In the genomic region with DNA sequence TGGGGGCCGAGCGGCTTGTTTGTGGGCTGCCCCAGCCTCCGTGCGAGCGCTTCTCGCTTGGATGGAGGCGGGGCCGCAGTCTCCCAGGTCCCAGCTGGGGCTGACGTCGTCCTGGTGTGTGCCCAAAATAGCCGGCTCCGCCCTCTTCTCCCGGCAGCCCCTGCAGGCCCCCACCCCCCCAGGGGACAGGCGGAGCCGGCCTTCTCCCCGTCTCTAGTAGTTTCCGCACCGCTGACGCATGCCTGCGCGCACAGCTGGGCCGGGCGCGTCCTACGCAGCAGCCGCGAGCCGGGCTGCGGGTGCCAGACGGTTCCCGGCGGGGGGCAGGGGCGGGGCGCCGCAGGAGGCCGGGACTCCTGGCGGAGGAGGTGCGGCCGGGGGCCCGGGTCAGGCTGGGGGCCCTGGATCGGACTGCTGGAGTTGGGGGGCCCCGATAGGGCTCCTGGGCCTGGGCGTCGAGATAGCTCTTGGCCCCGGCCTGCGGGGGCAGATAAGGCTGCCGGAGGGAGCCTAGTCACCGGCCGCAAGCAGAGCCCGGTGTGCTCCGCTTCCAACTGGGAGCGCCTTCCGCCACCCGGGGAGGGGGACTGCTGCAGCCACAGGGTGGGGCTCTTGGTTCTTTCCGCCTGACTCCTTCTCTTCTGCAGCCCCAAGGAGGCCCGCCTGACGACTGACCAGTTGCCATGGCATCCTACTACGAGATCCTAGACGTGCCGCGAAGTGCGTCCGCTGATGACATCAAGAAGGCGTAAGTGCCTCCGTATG, we compare ENCODE assay signal across 8 cellular contexts. TPM values are rescaled to one million over a fixed set of nuclear protein-coding genes. Genes with fewer than 3 reads are reported as not detected.
DNase-seq lines count a peak whose midpoint lies in the region; TF ChIP-seq lines count a peak whose summit lies in the region.

Gene DNAJB2 (plus strand): TSS at position 216 of the 765 bp plus-strand sequence. CDS start 468 bp downstream, at position 684.

- H3K36me3 ChIP-seq in neuron (ENCODE audit: insufficient read depth, low read length) (peaks cover 10% of the 10 kb centered on the region), subcutaneous abdominal adipose tissue (ENCODE audit: control insufficient read depth in 5 of 5, insufficient read depth in 5 of 5, low read length in 5 of 5) (peaks cover 0 to 41% (median 38%) of the 10 kb centered on the region in 5 donors)

- H3K27me3 ChIP-seq in neuron (ENCODE audit: insufficient read depth, low read length) (peaks cover 1% of the 10 kb centered on the region), subcutaneous abdominal adipose tissue (ENCODE audit: control insufficient read depth in 5 of 5, insufficient read depth in 4 of 5, low read length in 5 of 5) (no peaks in the 10 kb centered on the region)

- peak within 1 kb of the TSS; percentile 31 for H2AFZ ChIP-seq in neuron (ENCODE audit: low read depth, low read length)

- no peaks in the 10 kb centered on the region for H3K9me3 ChIP-seq in neuron (ENCODE audit: low read length)
- H3K9me3 ChIP-seq in subcutaneous abdominal adipose tissue (ENCODE audit: control insufficient read depth in 5 of 5, low read length in 5 of 5): no peaks in the 10 kb centered on the region

- POLR2A ChIA-PET in HEK293T (lab: Yijun Ruan, JAX): interaction anchor here (0.6 to 2.7 kb wide), 9 partner anchors 10 to 72 kb away, joined by 3 to 22 read pairs (median 5); partner anchors contain the start of genes GLB1L and STK16

- CTCF ChIA-PET in HEK293T (lab: Yijun Ruan, JAX): interaction anchor here (1.4 to 5.2 kb wide), 3 partner anchors 15 to 109 kb away, joined by 5 to 36 read pairs (median 5); no protein-coding TSS in a partner anchor

- H3K4me3 ChIP-seq in neuron (ENCODE audit: low read length) (peak within 1 kb of the TSS; percentile 57), subcutaneous abdominal adipose tissue (ENCODE audit: low read depth in 1 of 5, low read length in 5 of 5) (peak within 1 kb of the TSS; percentile 67 to 90 (median 82))

- in situ Hi-C loops in SK-MEL-5 (cut with HindIII; ENCODE audit: low pct_unique_long_range_greater_than_20kb, low sequenced_read_pairs): no loop called here

- peak; percentile 90 for DNase-seq in GF-D8 (lab: John Stamatoyannopoulos, UW)
- DNase-seq in HEK293T (ENCODE audit: extremely low spot score): peak; percentile 98
- DNase-seq in MV-4-11 (lab: John Stamatoyannopoulos, UW): peak; percentile 97
- DNase-seq in SK-MEL-5 (ENCODE audit: low read depth, low spot score): peak; percentile 94
- DNase-seq in activated naive CD4-positive, alpha-beta T cell treated with Interleukin-2 at 50 U/mL for 16 hours: peak; percentile 100
- DNase-seq in foreskin melanocyte: peak; percentile 95

- H3K4me1 ChIP-seq in neuron (ENCODE audit: insufficient read depth, low read length) (peaks cover 27% of the 10 kb centered on the region), subcutaneous abdominal adipose tissue (ENCODE audit: control insufficient read depth in 5 of 5, insufficient read depth in 5 of 5, low read length in 5 of 5) (peaks cover 6 to 30% (median 26%) of the 10 kb centered on the region in 5 donors)

- peak within 1 kb of the TSS; percentile 95 for H3K27ac ChIP-seq in subcutaneous abdominal adipose tissue (ENCODE audit: low read depth, low read length)

- H3K9ac ChIP-seq in subcutaneous abdominal adipose tissue (ENCODE audit: low read length in 5 of 5): peak within 1 kb of the TSS; percentile 70 to 92 (median 81)

TF ChIP-seq in HEK293T, 16 proteins besides CTCF, POLR2A, EP300 and RAD21:
- TF ChIP-seq BHLHE40 (IDR thresholded peaks at IDR 0.05; ENCODE audit: borderline replicate concordance) (no peak), FOXM1 (IDR thresholded peaks at IDR 0.05; ENCODE audit: borderline replicate concordance) (peak; percentile 13; the same call in 1 of the 2 replicates)

RNA-seq across cellular contexts. Expression of gene DNAJB2, which starts in this region (rescaled TPM):
- 25.8 and 33.2 TPM in 2 replicates for total RNA-seq in SK-MEL-5 (2014; rRNA removed; shearing (Covaris generic))
- 40.0 and 57.2 TPM in 2 replicates for polyA plus RNA-seq in SK-MEL-5 (2015; cell fraction: cytosol; rRNA removed)
- polyA plus RNA-seq in SK-MEL-5 (2015; cell fraction: nucleus; rRNA removed): 97.4 and 167 TPM in 2 replicates

Comparison
In these comparisons a context has a peak if more than half of its experiments do, and no peak if none do; other contexts are left out.
1. Peak in every context shown above with its lines: DNase-seq, H3K4me3 ChIP-seq and H3K27ac ChIP-seq.